10 cellular contexts compared by ENCODE assay signal in the genomic region with DNA sequence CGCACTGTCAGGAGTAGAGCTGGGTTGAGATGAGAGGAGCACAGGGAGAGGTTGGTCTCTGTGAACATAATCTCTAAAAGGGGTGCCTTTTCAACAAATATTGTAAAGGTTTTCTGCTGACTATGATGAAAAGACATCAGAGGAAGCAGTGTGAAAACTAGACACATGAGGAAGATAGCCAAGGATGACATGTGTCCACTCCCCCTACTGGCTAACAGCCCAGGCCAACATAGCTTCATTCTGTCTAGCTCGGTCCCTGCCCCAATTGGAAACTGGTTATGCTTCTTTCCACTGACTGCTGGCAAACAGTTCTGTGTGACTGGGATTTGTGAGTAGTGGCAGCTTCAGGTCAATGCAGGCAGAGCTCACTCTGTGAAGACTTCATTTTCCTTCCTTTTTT.
DNase-seq lines count a peak whose midpoint lies in the region; ATAC-seq and TF ChIP-seq lines count a peak whose summit lies in the region.
"Had no signal": no experiment of that assay in that cellular context is flagged by ENCODE, and none has a peak within 500 bp of the region (broad histone marks: within the 10 kb centered on the region; RNA-seq: fewer than 3 reads in every experiment).

No MANE protein-coding gene starts in this region.

- H3K23me2 ChIP-seq in H9 (ENCODE audit: insufficient read length, low read depth, low read length, poor library complexity, severe bottlenecking) = no peaks in the 10 kb centered on the region

- no peak overlapping the region for H2BK12ac ChIP-seq in H9 (ENCODE audit: insufficient read length, low read depth, low read length)

- no peak overlapping the region for H2AK5ac ChIP-seq in H9 (ENCODE audit: insufficient read length, low read length)

- no peak overlapping the region for H3K14ac ChIP-seq in H9 (ENCODE audit: insufficient read depth, low read length)

- TF ChIP-seq POLR2A in spleen (IDR thresholded peaks at IDR 0.05) = no peak

- WGBS in H9 (ENCODE audit: extremely low coverage, insufficient read length, low lambda C conversion rate) = no CpG with 5 or more reads among the region's 2 CpGs
- 68 to 83% (median 81%) methylated on average over 2 of the region's 2 CpGs for WGBS in spleen, 5 donors

- H3K27ac ChIP-seq in H9 (ENCODE audit: insufficient read length, low read depth, low read length) = no peak overlapping the region
- no peak overlapping the region for H3K27ac ChIP-seq in spleen

- peaks cover 0 to 12% (median 2%) of the 10 kb centered on the region in 3 experiments; a peak in 4 of 7 replicates for H3K36me3 Mint-ChIP-seq in H9 (ENCODE audit: insufficient read depth in 1 of 3, low read depth in 3 of 3)

- H3K4me1 ChIP-seq in H9 (ENCODE audit: insufficient read depth, low read length) (no peaks in the 10 kb centered on the region), spleen (no peaks in the 10 kb centered on the region)

- peak; percentile 36 for DNase-seq in H9
- peak; percentile 38 for DNase-seq in RPMI7951 (ENCODE audit: low read depth)
- DNase-seq in pons (ENCODE audit: low spot score) = peak; percentile 6
- no peak for DNase-seq in hepatic stellate cell (ENCODE audit: low spot score)
- DNase-seq in spleen = no peak
- DNase-seq in amniotic stem cell (lab: John Stamatoyannopoulos, UW) = no peak
- DNase-seq: activated naive CD4-positive, alpha-beta T cell treated with Interleukin-2 at 50 U/mL for 16 hours; NK-92 treated with Interleukin-12 subunit alpha and Interleukin-12 subunit beta, amount 100 ng/mL, for 24 hours had no signal

- H3K23ac ChIP-seq in H9 (ENCODE audit: insufficient read length, low read depth, low read length) = no peak overlapping the region

- H3K27me3 Mint-ChIP-seq in H9 (ENCODE audit: low read depth) = no peaks in the 10 kb centered on the region

- no peaks in the 10 kb centered on the region for H3K79me1 ChIP-seq in H9 (ENCODE audit: insufficient read depth, low read depth, low read length, poor library complexity, severe bottlenecking)

- H3K36me3 ChIP-seq in spleen = no peaks in the 10 kb centered on the region

- no peaks in the 10 kb centered on the region for H3K9me3 ChIP-seq in H9 (ENCODE audit: control insufficient read depth, low read depth, low read length)
- H3K9me3 ChIP-seq in spleen = no peaks in the 10 kb centered on the region

- H3K4me3 Mint-ChIP-seq in H9 = no peak overlapping the region

- no peak overlapping the region for H2BK20ac ChIP-seq in H9 (ENCODE audit: low read depth, low read length, poor library complexity, severe bottlenecking)

- no peak overlapping the region for H3K18ac ChIP-seq in H9 (ENCODE audit: insufficient read length, low read depth, low read length)

- H4K91ac ChIP-seq in H9 (ENCODE audit: insufficient read length, low read depth, low read length) = no peak overlapping the region

- TF ChIP-seq CTCF in H9 (conservative IDR thresholded peaks at IDR 0.05) (peak; percentile 44; the same call in 2 of the 3 replicates), spleen (IDR thresholded peaks at IDR 0.05 in 8 of 11, conservative IDR thresholded peaks at IDR 0.05 in 3 of 11) (no peak)

- H2BK120ac ChIP-seq in H9 (ENCODE audit: low read depth, low read length, poor library complexity, severe bottlenecking) = no peak overlapping the region

- no peak overlapping the region for H3T11ph ChIP-seq in H9 (ENCODE audit: low read length)

- H3K56ac ChIP-seq in H9 (ENCODE audit: insufficient read length, low read depth, low read length) = no peak overlapping the region

- no peak overlapping the region for H2BK5ac ChIP-seq in H9 (ENCODE audit: insufficient read length, low read length)

- H3K27me3 ChIP-seq in H9 (ENCODE audit: insufficient read depth, low read length) (no peaks in the 10 kb centered on the region), spleen (replicated peaks in 1 of 7) (no peaks in the 10 kb centered on the region)

- H3K4ac ChIP-seq in H9 (ENCODE audit: low read depth, low read length) = no peak overlapping the region

- H4K5ac ChIP-seq in H9 (ENCODE audit: insufficient read length, low read depth, low read length) = no peak overlapping the region

- H2BK15ac ChIP-seq in H9 (ENCODE audit: low read depth, low read length) = no peak overlapping the region

- H4K8ac ChIP-seq in H9 (replicated peaks; ENCODE audit: insufficient read length, low read depth, low read length) = no peak overlapping the region

- no peaks in the 10 kb centered on the region for H4K20me1 ChIP-seq in H9 (ENCODE audit: control insufficient read depth, insufficient read depth, insufficient read length)

- no peak overlapping the region for H3K4me2 ChIP-seq in H9 (ENCODE audit: insufficient read depth, insufficient read length, low read length)

- no peak overlapping the region for H3K27ac Mint-ChIP-seq in H9

- ATAC-seq in esophagus mucosa (peak; percentile 81), HG03565 (IDR thresholded peaks at IDR 0.05; ENCODE audit: unreplicated experiment) (no peak)

- H3K79me2 ChIP-seq in H9 (ENCODE audit: insufficient read depth, low read length) = no peaks in the 10 kb centered on the region

- H3K4me3 ChIP-seq in spleen = no peak overlapping the region

- no peak overlapping the region for H3K9ac ChIP-seq in H9 (ENCODE audit: extremely low read depth, insufficient read length, low read length)

- H2AFZ ChIP-seq in H9 (ENCODE audit: low read length) = no peak overlapping the region

- H3K4me1 Mint-ChIP-seq in H9 = peaks cover 2 to 15% of the 10 kb centered on the region in 2 experiments

- intact Hi-C loops in spleen (cut with DNase I; ENCODE audit: low total_unique reads) = no loop called here

- H3K9me3 Mint-ChIP-seq in H9 = peaks cover 4 to 55% of the 10 kb centered on the region in 2 experiments

Comparison
In these comparisons a context has a peak if more than half of its experiments do, and no peak if none do; other contexts are left out.
1. DNase-seq: peak in H9 (single experiment), RPMI7951 (single experiment) and pons (single experiment); none in hepatic stellate cell (single experiment), spleen (single experiment) and amniotic stem cell (single experiment).